ENCODE assay signal across 1 cellular context in genomic region chr18:79371536-79372210, GRCh38.
TF ChIP-seq lines count a peak whose summit lies in the region.

No MANE protein-coding gene starts in this region.

TF ChIP-seq in HepG2, 621 proteins besides CTCF, POLR2A, EP300 and RAD21:
- TF ChIP-seq ZNF33B (CRISPR knock-in tag; IDR thresholded peaks at IDR 0.05) (no peak), ZNF709 (CRISPR knock-in tag; IDR thresholded peaks at IDR 0.05) (no peak), NPAS2 (CRISPR knock-in tag; IDR thresholded peaks at IDR 0.05; ENCODE audit: borderline replicate concordance) (no peak), ZNF160 (CRISPR knock-in tag; IDR thresholded peaks at IDR 0.05) (no peak), TCF7 (IDR thresholded peaks at IDR 0.05; ENCODE audit: low read depth) (no peak), ZHX1 (CRISPR knock-in tag; IDR thresholded peaks at IDR 0.05; ENCODE audit: low read depth) (no peak), MYC (CRISPR knock-in tag; IDR thresholded peaks at IDR 0.05; ENCODE audit: borderline replicate concordance) (no peak), ZNF660 (CRISPR knock-in tag; IDR thresholded peaks at IDR 0.05; ENCODE audit: borderline replicate concordance, low read depth) (no peak), ZFP37 (CRISPR knock-in tag; IDR thresholded peaks at IDR 0.05; ENCODE audit: borderline replicate concordance) (no peak), SNAPC2 (CRISPR knock-in tag; IDR thresholded peaks at IDR 0.05) (no peak), ZNF280D (CRISPR knock-in tag; IDR thresholded peaks at IDR 0.05) (no peak), THAP7 (CRISPR knock-in tag; IDR thresholded peaks at IDR 0.05) (no peak), ZXDC (CRISPR knock-in tag; IDR thresholded peaks at IDR 0.05) (no peak), ZNF616 (CRISPR knock-in tag; IDR thresholded peaks at IDR 0.05; ENCODE audit: low read depth) (no peak), KLF6 (CRISPR knock-in tag; IDR thresholded peaks at IDR 0.05) (no peak), HNRNPK (IDR thresholded peaks at IDR 0.05; ENCODE audit: low read depth, low read length, poor library complexity, severe bottlenecking) (no peak)
